Comparison of ENCODE assay signal across 17 cellular contexts in the genomic region with DNA sequence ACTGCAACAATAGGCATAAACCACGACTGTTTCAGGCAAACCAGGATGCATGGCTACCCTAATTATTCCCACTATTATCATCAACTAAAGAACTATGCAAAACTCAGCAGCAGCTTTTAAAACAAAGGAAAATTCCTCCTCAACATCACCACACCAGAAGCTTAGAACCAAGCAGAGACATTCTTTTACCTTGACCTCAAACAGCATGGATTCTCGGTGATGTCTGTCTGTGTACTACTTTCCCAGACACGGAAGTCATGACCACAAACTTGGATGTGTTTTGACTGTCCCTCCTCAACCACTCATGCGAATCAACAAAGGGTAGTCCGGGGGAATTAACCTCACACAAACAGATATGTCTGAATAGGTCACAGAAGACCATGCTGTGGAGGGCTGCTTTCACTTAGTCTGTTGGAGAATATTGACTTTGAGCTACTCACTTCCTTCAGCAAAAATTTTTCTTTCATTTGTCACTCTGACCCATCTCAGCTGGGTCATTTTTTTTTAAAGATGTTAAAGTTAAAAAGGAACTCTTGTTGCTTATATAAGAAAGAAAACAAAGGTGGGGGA.
A peak's percentile ranks its signal among the peaks of the same experiment; 100 is the strongest.
DNase-seq lines count a peak whose midpoint lies in the region; FAIRE-seq and TF ChIP-seq lines count a peak whose summit lies in the region.
"Had no signal": no experiment of that assay in that cellular context is flagged by ENCODE, and none has a peak within 500 bp of the region (broad histone marks: within the 10 kb centered on the region; RNA-seq: fewer than 3 reads in every experiment).

No MANE protein-coding gene starts in this region.

- no peaks in the 10 kb centered on the region for H3K9me3 ChIP-seq in PC-9 (ENCODE audit: insufficient read depth, low read depth)
- no peaks in the 10 kb centered on the region for H3K9me3 ChIP-seq in endothelial cell of umbilical vein (replicated peaks; ENCODE audit: control insufficient read depth, insufficient read depth, low read length)

- H3K27me3 Mint-ChIP-seq in osteocyte (ENCODE audit: unreplicated experiment), result no peaks in the 10 kb centered on the region
- H3K27me3 Mint-ChIP-seq: naive B cell had no signal

- H2AFZ ChIP-seq in PC-9 (no peak overlapping the region), endothelial cell of umbilical vein (ENCODE audit: low read depth, low read length) (no peak overlapping the region)

- H4K20me1 ChIP-seq in PC-9 (ENCODE audit: insufficient read depth) (no peaks in the 10 kb centered on the region), endothelial cell of umbilical vein (replicated peaks; ENCODE audit: control insufficient read depth, extremely low read depth, insufficient read depth, low read length) (no peaks in the 10 kb centered on the region)

- H3K27ac Mint-ChIP-seq in osteocyte (ENCODE audit: unreplicated experiment), result peak overlapping the region; percentile 85
- H3K27ac Mint-ChIP-seq: naive B cell had no signal

- H3K4me1 ChIP-seq in PC-9 (replicated peaks; ENCODE audit: insufficient read depth) (no peaks in the 10 kb centered on the region), endothelial cell of umbilical vein (ENCODE audit: control insufficient read depth, extremely low read depth, insufficient read depth, low read length) (no peaks in the 10 kb centered on the region)

- no peaks in the 10 kb centered on the region for H3F3A ChIP-seq in PC-9 (ENCODE audit: insufficient read depth, low read depth)

- FAIRE-seq in endothelial cell of umbilical vein (lab: Jason Lieb, UNC) (no peak), H54 (lab: Jason Lieb, UNC) (no peak), GM19239 (lab: Jason Lieb, UNC) (no peak)
- FAIRE-seq: G401.6, kidney had no signal

- BruUV-seq in PC-9 (replicated peaks; lab: Mats Ljungman, UMichigan) (no TSS peak), endothelial cell of umbilical vein (replicated peaks; lab: Mats Ljungman, UMichigan) (no TSS peak)

- peak overlapping the region; percentile 31 for H3K4me3 Mint-ChIP-seq in osteocyte (ENCODE audit: unreplicated experiment)
- H3K4me3 Mint-ChIP-seq: naive B cell had no signal

- H3K4me2 ChIP-seq in PC-9, result 0 out of 2 replicates have a peak overlapping the region, but pooled peaks have one; percentile 1
- no peak overlapping the region for H3K4me2 ChIP-seq in endothelial cell of umbilical vein (ENCODE audit: insufficient read depth, low read length)

- H3K4me1 Mint-ChIP-seq in osteocyte (ENCODE audit: unreplicated experiment), result peaks cover 69% of the 10 kb centered on the region
- H3K4me1 Mint-ChIP-seq: naive B cell had no signal

- POLR2A ChIA-PET in PC-9 (lab: Charles Lee; ENCODE audit: unreplicated experiment) (no interaction called here), endothelial cell of umbilical vein (lab: Charles Lee) (no interaction called here)

- H3K27me3 ChIP-seq in PC-9 (ENCODE audit: insufficient read depth, low read depth) (no peaks in the 10 kb centered on the region), endothelial cell of umbilical vein (ENCODE audit: control insufficient read depth in 2 of 2, insufficient read depth in 2 of 2, low read length in 2 of 2) (no peaks in the 10 kb centered on the region)

- no peaks in the 10 kb centered on the region for H3K36me3 ChIP-seq in PC-9 (ENCODE audit: low read depth)
- no peaks in the 10 kb centered on the region for H3K36me3 ChIP-seq in endothelial cell of umbilical vein (ENCODE audit: control insufficient read depth in 2 of 2, extremely low read depth in 1 of 2, insufficient read depth in 2 of 2, low read length in 2 of 2)

- intact Hi-C loops in PC-9 (cut with micrococcal nuclease; ENCODE audit: unreplicated experiment), result no loop called here
- intact Hi-C loops in endothelial cell of umbilical vein (cut with micrococcal nuclease), result no loop called here

- no peak for TF ChIP-seq CTCF in PC-9 (conservative IDR thresholded peaks at IDR 0.05)
- no peak for TF ChIP-seq CTCF in endothelial cell of umbilical vein (IDR thresholded peaks at IDR 0.05; ENCODE audit: extremely low read depth in 1 of 2, insufficient read depth in 1 of 2, low read depth in 1 of 2, low read length in 2 of 2)
- TF ChIP-seq CTCF in osteocyte (IDR thresholded peaks at IDR 0.05), result no peak

- H3K36me3 Mint-ChIP-seq in osteocyte (ENCODE audit: unreplicated experiment), result no peaks in the 10 kb centered on the region
- H3K36me3 Mint-ChIP-seq: naive B cell had no signal

- H3K79me2 ChIP-seq in PC-9 (ENCODE audit: low read depth) (no peaks in the 10 kb centered on the region), endothelial cell of umbilical vein (ENCODE audit: control insufficient read depth, insufficient read depth, low read length) (no peaks in the 10 kb centered on the region)

- H3K9me2 ChIP-seq in PC-9 (ENCODE audit: insufficient read depth), result no peaks in the 10 kb centered on the region

- no peaks in the 10 kb centered on the region for H3K9me1 ChIP-seq in endothelial cell of umbilical vein (replicated peaks; ENCODE audit: control insufficient read depth, extremely low read depth, insufficient read depth, low read length)

- CTCF ChIA-PET in PC-9 (lab: Charles Lee) (no interaction called here), endothelial cell of umbilical vein (lab: Charles Lee) (no interaction called here)

- H3K4me3 ChIP-seq in PC-9 (no peak overlapping the region), endothelial cell of umbilical vein (replicated peaks in 1 of 3; ENCODE audit: insufficient read depth in 1 of 3, low read depth in 1 of 3, low read length in 3 of 3) (no peak overlapping the region)
- H3K4me3 ChIP-seq: coronary artery had no signal

- H3K9me3 Mint-ChIP-seq in osteocyte (ENCODE audit: unreplicated experiment), result no peaks in the 10 kb centered on the region

- TF ChIP-seq POLR2A in endothelial cell of umbilical vein (IDR thresholded peaks at IDR 0.05; ENCODE audit: low read depth, low read length), result no peak
- no peak for TF ChIP-seq POLR2A in H54 (IDR thresholded peaks at IDR 0.05; ENCODE audit: low read depth, low read length)

- peak; percentile 1 for DNase-seq in EH (ENCODE audit: low read depth)
- peak; percentile 6 to 58 for DNase-seq in PC-9
- DNase-seq in endothelial cell of umbilical vein (ENCODE audit: low read depth, low spot score), result peak; percentile 1
- DNase-seq in osteocyte (ENCODE audit: extremely low spot score, unreplicated experiment), result no peak
- no peak for DNase-seq in NK-92 (lab: John Stamatoyannopoulos, UW; ENCODE audit: unreplicated experiment)
- DNase-seq in anterior cingulate cortex (lab: John Stamatoyannopoulos, UW), result no peak
- no peak for DNase-seq in H54 (ENCODE audit: insufficient read length, low spot score)
- no peak for DNase-seq in GM19239 (ENCODE audit: insufficient read length, low spot score)
- DNase-seq: activated naive CD4-positive, alpha-beta T cell; foreskin melanocyte; kidney; naive B cell; NCI-H1436; NCI-H524 treated with DMSO at 0.1 percent for 48 hours; SHP77 treated with DMSO at 0.1 percent for 48 hours had no signal

- H3K9ac ChIP-seq in endothelial cell of umbilical vein (replicated peaks; ENCODE audit: extremely low read depth, insufficient read depth, low read length), result no peak overlapping the region

- no peak overlapping the region for H3K27ac ChIP-seq in PC-9
- peak overlapping the region; percentile 23 for H3K27ac ChIP-seq in endothelial cell of umbilical vein (ENCODE audit: insufficient read depth, low read depth, low read length)
- H3K27ac ChIP-seq: coronary artery had no signal

- dilution Hi-C loops in endothelial cell of umbilical vein (cut with MboI; ENCODE audit: extremely low pct_ligation_motif_present, low sequenced_read_pairs), result no loop called here

TF ChIP-seq in endothelial cell of umbilical vein, 7 proteins besides CTCF, POLR2A, EP300 and RAD21:
- TF ChIP-seq POLR2AphosphoS5 (IDR thresholded peaks at IDR 0.05; ENCODE audit: insufficient read depth, low read depth, low read length) (no peak), FOS (IDR thresholded peaks at IDR 0.05; ENCODE audit: borderline replicate concordance, insufficient read depth, low read length) (peak; percentile 69), GATA2 (IDR thresholded peaks at IDR 0.05; ENCODE audit: insufficient read depth, insufficient read length, low read depth, low read length) (peak; percentile 34), MYC (IDR thresholded peaks at IDR 0.05; ENCODE audit: low read depth, low read length) (no peak)

Comparison
In these comparisons a context has a peak if more than half of its experiments do, and no peak if none do; other contexts are left out.
1. DNase-seq: peak in EH (single experiment), PC-9 (2 of 2) and endothelial cell of umbilical vein (single experiment); none in osteocyte (single experiment), NK-92 (single experiment), anterior cingulate cortex (0 of 58), H54 (single experiment) and GM19239 (single experiment).